Comparison of ENCODE assay signal across 26 cellular contexts in genomic region chr2:58709687-58710354, GRCh38.
"Had no signal": no experiment of that assay in that cellular context is flagged by ENCODE, and none has a peak within 500 bp of the region (broad histone marks: within the 10 kb centered on the region; RNA-seq: fewer than 3 reads in every experiment).

No MANE protein-coding gene starts in this region.

- H3K27me3 ChIP-seq: breast epithelium, colonic mucosa had no signal

- H3K4me1 ChIP-seq: breast epithelium, colonic mucosa had no signal

- H3K27ac Mint-ChIP-seq: activated CD8-positive, alpha-beta T cell treated with anti-CD3 and anti-CD28 coated beads, Interleukin-2, amount 10 ng/mL, durations not matched to agents 7 days and 5 days; activated naive CD4-positive, alpha-beta T cell treated with anti-CD3 and anti-CD28 coated beads, Interleukin-2, amount 50 U/mL, for 24 hours had no signal

- H3K9me3 Mint-ChIP-seq: activated naive CD4-positive, alpha-beta T cell treated with anti-CD3 and anti-CD28 coated beads, Interleukin-2, amount 50 U/mL, for 24 hours had no signal

- H3K4me3 ChIP-seq: breast epithelium, colonic mucosa, SK-N-MC had no signal

- H3K9me3 ChIP-seq: breast epithelium, colonic mucosa had no signal

- ATAC-seq: activated CD8-positive, alpha-beta T cell treated with anti-CD3 and anti-CD28 coated beads, Interleukin-2, amount 10 ng/mL, durations not matched to agents 7 days and 5 days; PC-3 had no signal

- H3K27me3 Mint-ChIP-seq: activated naive CD4-positive, alpha-beta T cell treated with anti-CD3 and anti-CD28 coated beads, Interleukin-2, amount 50 U/mL, for 24 hours had no signal

- H3K27ac ChIP-seq: breast epithelium, colonic mucosa, SK-N-MC had no signal

- DNase-seq: activated CD4-positive, alpha-beta T cell treated with anti-CD3 and anti-CD28 coated beads for 48 hours; activated CD4-positive, alpha-beta T cell treated with anti-CD3 and anti-CD28 coated beads, Interleukin-2, amount 50 U/mL, for 4 hours; activated CD4-positive, CD25-positive, alpha-beta regulatory T cell treated with anti-CD3 and anti-CD28 coated beads, Interleukin-2, amount 50 U/mL, for 72 hours; activated CD8-positive, alpha-beta memory T cell treated with anti-CD3 and anti-CD28 coated beads, Interleukin-2, amount 50 U/mL, for 48 hours; activated CD8-positive, alpha-beta T cell treated with anti-CD3 and anti-CD28 coated beads, Interleukin-2, amount 10 ng/mL, durations not matched to agents 7 days and 5 days; activated effector memory CD4-positive, alpha-beta T cell treated with Interleukin-2 at 50 U/mL for 16 hours; activated naive CD4-positive, alpha-beta T cell; activated T-cell treated with anti-CD3 and anti-CD28 coated beads, Interleukin-2, amount 50 U/mL, for 1 hour; aorta; caudate nucleus; Kasumi-1; NCI-H1092 treated with DMSO at 0.1 percent for 48 hours; NCI-H1417 treated with DMSO at 0.1 percent for 48 hours; NCI-H1694 treated with DMSO at 0.1 percent for 48 hours; NCI-H2029 treated with DMSO at 0.1 percent for 48 hours; NCI-H345; NCI-H510A; NCI-H526 treated with DMSO at 0.1 percent for 48 hours; NCI-H82; PC-3; SHP77 treated with DMSO at 0.1 percent for 48 hours; T-helper 1 cell had no signal

- H3K4me3 Mint-ChIP-seq: activated CD8-positive, alpha-beta T cell treated with anti-CD3 and anti-CD28 coated beads, Interleukin-2, amount 10 ng/mL, durations not matched to agents 7 days and 5 days; activated naive CD4-positive, alpha-beta T cell treated with anti-CD3 and anti-CD28 coated beads, Interleukin-2, amount 50 U/mL, for 24 hours had no signal

- H3K36me3 ChIP-seq: colonic mucosa had no signal

- H3K4me1 Mint-ChIP-seq: activated naive CD4-positive, alpha-beta T cell treated with anti-CD3 and anti-CD28 coated beads, Interleukin-2, amount 50 U/mL, for 24 hours had no signal

- H3K36me3 Mint-ChIP-seq: activated naive CD4-positive, alpha-beta T cell treated with anti-CD3 and anti-CD28 coated beads, Interleukin-2, amount 50 U/mL, for 24 hours had no signal
